ENCODE assay signal across 10 cellular contexts in the genomic region with DNA sequence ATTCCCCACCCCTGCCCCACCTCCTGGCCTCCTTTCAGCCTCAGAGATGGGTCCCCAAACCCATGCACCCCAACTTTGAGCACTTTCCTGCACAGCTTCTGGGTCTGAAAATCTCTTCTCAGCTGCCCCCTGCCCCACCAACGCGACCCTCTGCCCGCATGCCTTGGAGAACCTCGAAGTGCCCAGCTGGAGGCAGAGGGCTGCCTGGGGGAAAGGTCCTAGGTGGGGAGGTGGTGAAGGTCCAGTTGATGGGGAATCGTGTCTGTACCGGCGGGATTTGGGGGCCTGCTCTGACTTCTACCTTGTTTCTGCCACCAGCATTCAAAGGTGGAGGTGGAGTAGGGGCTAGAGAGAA. TPM values are rescaled to one million over a fixed set of nuclear protein-coding genes. Genes with fewer than 3 reads are reported as not detected.
A peak's percentile ranks its signal among the peaks of the same experiment; 100 is the strongest.
DNase-seq lines count a peak whose midpoint lies in the region; ATAC-seq, FAIRE-seq and TF ChIP-seq lines count a peak whose summit lies in the region.
"Had no signal": no experiment of that assay in that cellular context is flagged by ENCODE, and none has a peak within 500 bp of the region (broad histone marks: within the 10 kb centered on the region; RNA-seq: fewer than 3 reads in every experiment).

No MANE protein-coding gene starts in this region.

- CTCF ChIA-PET in H1 (lab: Charles Lee; ENCODE audit: partially characterized antibody), result interaction anchor here (0.6 to 2.0 kb wide), 4 partner anchors 79 to 274 kb away, joined by 3 to 7 read pairs (median 4); no protein-coding TSS in a partner anchor

- no peak overlapping the region for H4K8ac ChIP-seq in H1 (ENCODE audit: extremely low read depth, insufficient read depth, low read length)

- H3K36me3 ChIP-seq in H1 (ENCODE audit: control insufficient read depth in 2 of 4, insufficient read depth in 4 of 4, low read length in 3 of 4) (no peaks in the 10 kb centered on the region), uterus (no peaks in the 10 kb centered on the region)
- H3K36me3 ChIP-seq: gastrocnemius medialis had no signal

- no peak for TF ChIP-seq EP300 in H1 (IDR thresholded peaks at IDR 0.05; ENCODE audit: borderline replicate concordance in 1 of 2, low read depth in 2 of 2, low read length in 2 of 2)

- H3K23ac ChIP-seq in H1 (ENCODE audit: insufficient read length), result no peak overlapping the region

- H2BK20ac ChIP-seq in H1 (ENCODE audit: low read length), result no peak overlapping the region

- no peak overlapping the region for H2BK15ac ChIP-seq in H1 (ENCODE audit: low read length)

- no peaks in the 10 kb centered on the region for H4K20me1 ChIP-seq in H1 (replicated peaks in 1 of 2; ENCODE audit: control insufficient read depth in 1 of 2, insufficient read depth in 2 of 2, low read length in 2 of 2)

- intact Hi-C loops in uterus (cut with DNase I; ENCODE audit: low total_unique reads), result no loop called here

- no peak overlapping the region for H2AK5ac ChIP-seq in H1 (ENCODE audit: low read depth, low read length)

- FAIRE-seq in H1 (lab: Jason Lieb, UNC) (no peak), D721Med (lab: Jason Lieb, UNC) (no peak)
- FAIRE-seq: G401.6 had no signal

- no peak overlapping the region for H3K14ac ChIP-seq in H1 (ENCODE audit: insufficient read length)

- H3K9me3 Mint-ChIP-seq in activated naive CD4-positive, alpha-beta T cell treated with anti-CD3 and anti-CD28 coated beads, Interleukin-2, amount 50 U/mL, for 24 hours, result no peaks in the 10 kb centered on the region
- no peaks in the 10 kb centered on the region for H3K9me3 Mint-ChIP-seq in neural crest cell

- H2AFZ ChIP-seq in H1 (ENCODE audit: low read length), result no peak overlapping the region

- no peak overlapping the region for H3K4ac ChIP-seq in H1 (replicated peaks; ENCODE audit: insufficient read length, low read depth, low read length)

- H2BK5ac ChIP-seq in H1 (ENCODE audit: low read depth, low read length), result no peak overlapping the region

- WGBS in H1 (ENCODE audit: extremely low coverage in 1 of 2, insufficient coverage in 1 of 2, insufficient read length in 1 of 2, insufficient replicate concordance in 2 of 2, low coverage in 1 of 2, low lambda C conversion rate in 2 of 2, missing lambda C conversion rate in 1 of 2), 2 experiments, result 90% methylated on average over 7 of the region's 7 CpGs; no CpG with 5 or more reads in 1 of the 2 experiments

- POLR2A ChIA-PET in H1 (lab: Charles Lee; ENCODE audit: partially characterized antibody), result interaction anchor here (0.6 to 0.9 kb wide), 2 partner anchors 15 to 598 kb away, joined by 3 read pairs; no protein-coding TSS in a partner anchor

- H2BK120ac ChIP-seq in H1 (replicated peaks; ENCODE audit: low read depth, low read length), result no peak overlapping the region

- DNase-seq in activated naive CD4-positive, alpha-beta T cell (lab: John Stamatoyannopoulos, UW), result no peak
- DNase-seq in H1 (ENCODE audit: low read depth in 1 of 2, low spot score in 2 of 2), result no peak
- no peak for DNase-seq in neural crest cell (ENCODE audit: low read depth, low spot score)
- DNase-seq in uterus, result no peak
- DNase-seq in D721Med (ENCODE audit: insufficient read length, low spot score), result no peak
- no peak for DNase-seq in DMS79 (lab: John Stamatoyannopoulos, UW)
- DNase-seq: gastrocnemius medialis had no signal

- no peaks in the 10 kb centered on the region for H3K79me1 ChIP-seq in H1 (ENCODE audit: low read depth, low read length)

- no peak for TF ChIP-seq RAD21 in H1 (IDR thresholded peaks at IDR 0.05 in 1 of 2, conservative IDR thresholded peaks at IDR 0.05 in 1 of 2; ENCODE audit: low read depth in 2 of 2, low read length in 2 of 2)

- H3K9ac ChIP-seq in H1 (replicated peaks in 1 of 4; ENCODE audit: extremely low read depth in 1 of 4, low read depth in 3 of 4, low read length in 3 of 4), result no peak overlapping the region

- H4K5ac ChIP-seq in H1 (ENCODE audit: insufficient read length, low read depth, low read length), result no peak overlapping the region

- no peak for ATAC-seq in GM18873 (IDR thresholded peaks at IDR 0.05; ENCODE audit: low FRiP score, unreplicated experiment)
- ATAC-seq: gastrocnemius medialis had no signal

- no peak for TF ChIP-seq CTCF in H1 (IDR thresholded peaks at IDR 0.05; ENCODE audit: control extremely low read depth in 1 of 3, insufficient read depth in 1 of 3, low read depth in 1 of 3, low read length in 3 of 3)
- TF ChIP-seq CTCF in neural crest cell (conservative IDR thresholded peaks at IDR 0.05), result no peak
- no peak for TF ChIP-seq CTCF in uterus (IDR thresholded peaks at IDR 0.05)
- no peak for TF ChIP-seq CTCF in D721Med (IDR thresholded peaks at IDR 0.05; ENCODE audit: insufficient read depth, missing control alignments)

- no peak overlapping the region for H3K27ac Mint-ChIP-seq in activated naive CD4-positive, alpha-beta T cell treated with anti-CD3 and anti-CD28 coated beads, Interleukin-2, amount 50 U/mL, for 24 hours
- H3K27ac Mint-ChIP-seq in neural crest cell (ENCODE audit: unreplicated experiment), result peak overlapping the region; percentile 62

- no peaks in the 10 kb centered on the region for H3K27me3 Mint-ChIP-seq in activated naive CD4-positive, alpha-beta T cell treated with anti-CD3 and anti-CD28 coated beads, Interleukin-2, amount 50 U/mL, for 24 hours
- H3K27me3 Mint-ChIP-seq in neural crest cell (ENCODE audit: low read depth), result peaks cover 20% of the 10 kb centered on the region

- H3K27ac ChIP-seq in H1 (ENCODE audit: low read depth, low read length), result no peak overlapping the region
- H3K27ac ChIP-seq in uterus, result peak overlapping the region; percentile 40 to 70
- H3K27ac ChIP-seq: gastrocnemius medialis had no signal

- no peak overlapping the region for H3K56ac ChIP-seq in H1 (replicated peaks; ENCODE audit: insufficient read length, low read depth, low read length)

- peaks cover 13% of the 10 kb centered on the region; the same call in 1 of the 2 replicates for H3K23me2 ChIP-seq in H1 (ENCODE audit: low read depth, low read length)

- H3K4me2 ChIP-seq in H1 (ENCODE audit: insufficient read depth in 1 of 2, low read depth in 2 of 2, low read length in 2 of 2), result peak overlapping the region; percentile 62 to 78; a peak in 2 of 4 replicates

- H3K9me3 ChIP-seq in H1 (ENCODE audit: insufficient read depth in 2 of 2, low read depth in 1 of 2, low read length in 1 of 2) (no peaks in the 10 kb centered on the region), uterus (no peaks in the 10 kb centered on the region)
- H3K9me3 ChIP-seq: gastrocnemius medialis had no signal

- H3K4me1 ChIP-seq in H1 (replicated peaks in 1 of 4; ENCODE audit: control insufficient read depth in 3 of 4, insufficient read depth in 4 of 4, low read length in 3 of 4) (peaks cover 0 to 2% (median under 1%) of the 10 kb centered on the region in 4 experiments; a peak in 1 of 7 replicates), uterus (no peaks in the 10 kb centered on the region)

- peak overlapping the region; percentile 83 for H3K4me3 Mint-ChIP-seq in activated naive CD4-positive, alpha-beta T cell treated with anti-CD3 and anti-CD28 coated beads, Interleukin-2, amount 50 U/mL, for 24 hours
- H3K4me3 Mint-ChIP-seq in neural crest cell, result peak overlapping the region; percentile 92

- H3K4me1 Mint-ChIP-seq in activated naive CD4-positive, alpha-beta T cell treated with anti-CD3 and anti-CD28 coated beads, Interleukin-2, amount 50 U/mL, for 24 hours, result peaks cover 46% of the 10 kb centered on the region
- peaks cover 52% of the 10 kb centered on the region for H3K4me1 Mint-ChIP-seq in neural crest cell

- peak overlapping the region in 1 of 4 experiments; percentile 83; a peak in 2 of 8 replicates for H3K4me3 ChIP-seq in H1 (ENCODE audit: extremely low read depth in 1 of 4, insufficient read depth in 2 of 4, low read depth in 3 of 4, low read length in 4 of 4)
- H3K4me3 ChIP-seq in uterus, result peak overlapping the region; percentile 56 to 80

- H2BK12ac ChIP-seq in H1 (ENCODE audit: low read depth, low read length), result no peak overlapping the region

- H3K18ac ChIP-seq in H1 (ENCODE audit: extremely low read depth, low read length), result no peak overlapping the region

- H4K91ac ChIP-seq in H1 (replicated peaks; ENCODE audit: insufficient read length, low read length), result no peak overlapping the region

- no peak for TF ChIP-seq POLR2A in H1 (IDR thresholded peaks at IDR 0.05; ENCODE audit: control extremely low read depth in 1 of 2, low read depth in 2 of 2, low read length in 2 of 2)
- TF ChIP-seq POLR2A in uterus (IDR thresholded peaks at IDR 0.05), result no peak

- no peaks in the 10 kb centered on the region for H3K36me3 Mint-ChIP-seq in activated naive CD4-positive, alpha-beta T cell treated with anti-CD3 and anti-CD28 coated beads, Interleukin-2, amount 50 U/mL, for 24 hours
- H3K36me3 Mint-ChIP-seq in neural crest cell (ENCODE audit: low read depth), result peaks cover 13% of the 10 kb centered on the region

- H3K79me2 ChIP-seq in H1 (ENCODE audit: control insufficient read depth in 1 of 2, insufficient read depth in 2 of 2, low read length in 2 of 2), result no peaks in the 10 kb centered on the region

- H3K27me3 ChIP-seq in H1 (replicated peaks in 1 of 4; ENCODE audit: control insufficient read depth in 3 of 4, extremely low read depth in 1 of 4, insufficient read depth in 3 of 4, low read length in 3 of 4), result peaks cover 12 to 33% (median 28%) of the 10 kb centered on the region in 4 experiments
- H3K27me3 ChIP-seq in uterus, result no peaks in the 10 kb centered on the region

TF ChIP-seq in H1, 55 proteins besides CTCF, POLR2A, EP300 and RAD21:
- TF ChIP-seq PHF8 (conservative IDR thresholded peaks at IDR 0.05; ENCODE audit: low read depth, low read length) (no peak), SIN3A (conservative IDR thresholded peaks at IDR 0.05 in 1 of 2, IDR thresholded peaks at IDR 0.05 in 1 of 2; ENCODE audit: low read depth in 1 of 2, low read length in 2 of 2) (no peak)
TF ChIP-seq in H1: peak in this region for 0.

RNA-seq across cellular contexts. Expression of a gene that starts 1.3 kb away (rescaled TPM):
- 3.1 and 4.5 TPM in 2 replicates for total RNA-seq in H1 (2021; fragmentation: NEBNext Ultra II Directional; extraction: Animal tissue kit (Norgen Biotek cat#: 25700))
- 0.64 and 0.70 TPM in 2 replicates for polyA plus RNA-seq in H1 (2011; rRNA removed)
- 0.69 TPM for polyA plus RNA-seq in H1 (2011; cell fraction: cytosol; rRNA removed)
- polyA plus RNA-seq in H1 (2011; cell fraction: nucleus; rRNA removed), result 1.6 TPM
- polyA plus RNA-seq in H1 (2012, experiment 1 of 2), result 1.0 to 1.8 TPM (median 1.3 TPM) in 4 replicates
- polyA plus RNA-seq in H1 (2012, experiment 2 of 2), result 0.35 TPM
- 0.69 TPM for polyA plus RNA-seq in H1 (2013, experiment 1 of 2)
- polyA plus RNA-seq in H1 (2013, experiment 2 of 2), result 0.81 TPM
- polyA minus RNA-seq in H1 (2011; rRNA and poly(A)+ RNA removed), result 0.88 and 2.9 TPM in 2 replicates
- 0.59 TPM for polyA minus RNA-seq in H1 (2011; cell fraction: cytosol; rRNA and poly(A)+ RNA removed)
- polyA minus RNA-seq in H1 (2011; cell fraction: nucleus; rRNA and poly(A)+ RNA removed), result 0.80 TPM
- total RNA-seq in neural crest cell, result 49.8 and 54.7 TPM in 2 replicates
- 10 to 100 TPM in 2 of 4 donors, 1 to 10 TPM in 2; 3.5 to 48.1 (median 8.9) TPM for total RNA-seq in uterus
